14 cellular contexts compared by ENCODE assay signal in the genomic region with DNA sequence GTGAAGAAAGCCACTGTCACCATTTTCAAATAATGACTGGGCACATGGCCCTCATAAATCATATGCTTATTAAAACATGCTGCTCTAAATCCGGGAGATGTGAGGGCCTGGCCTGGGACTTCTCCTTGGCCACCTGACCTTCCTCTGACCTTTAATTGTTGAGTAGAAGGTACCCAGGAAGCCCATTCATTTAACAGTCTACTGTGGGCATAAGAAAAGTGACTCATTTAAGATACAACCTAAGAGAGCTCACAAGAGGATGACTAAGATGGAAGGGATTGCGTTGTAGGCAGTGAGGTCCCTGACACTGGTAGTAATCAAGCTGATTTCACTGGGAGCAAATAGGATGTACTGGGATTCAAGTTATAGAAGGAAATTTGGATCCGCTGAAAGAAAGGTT.
"Had no signal": no experiment of that assay in that cellular context is flagged by ENCODE, and none has a peak within 500 bp of the region (broad histone marks: within the 10 kb centered on the region; RNA-seq: fewer than 3 reads in every experiment).

No MANE protein-coding gene starts in this region.

- H3K9me3 ChIP-seq: esophagus muscularis mucosa, left ventricle myocardium inferior, mucosa of descending colon, suprapubic skin had no signal

- DNase-seq: activated CD4-positive, alpha-beta memory T cell treated with anti-CD3 and anti-CD28 coated beads, Interleukin-2, amount 10 ng/mL, durations not matched to agents 7 days and 5 days; activated effector memory CD4-positive, alpha-beta T cell treated with Interleukin-2 at 50 U/mL for 16 hours; activated naive CD4-positive, alpha-beta T cell treated with anti-CD3 and anti-CD28 coated beads, Interleukin-2, amount 50 U/mL, for 16 hours; activated T-cell treated with anti-CD3 and anti-CD28 coated beads, Interleukin-2, amount 50 U/mL, for 24 hours; left ventricle myocardium inferior; mucosa of descending colon; naive thymus-derived CD8-positive, alpha-beta T cell; stimulated activated CD4-positive, alpha-beta T cell treated with anti-CD3 and anti-CD28 coated beads, Interleukin-2, amount 100 ng/mL, for 48 hours; stimulated activated naive CD4-positive, alpha-beta T cell; WERI-Rb-1 had no signal

- H3K4me1 ChIP-seq: esophagus muscularis mucosa, left ventricle myocardium inferior, suprapubic skin had no signal

- H3K27me3 ChIP-seq: cardiac muscle cell had no signal

- H3K27ac ChIP-seq: cardiac muscle cell, esophagus muscularis mucosa, left ventricle myocardium inferior, suprapubic skin, WERI-Rb-1 had no signal

- ATAC-seq: mucosa of descending colon; naive thymus-derived CD8-positive, alpha-beta T cell had no signal

- H3K4me3 ChIP-seq: cardiac muscle cell, esophagus muscularis mucosa, left ventricle myocardium inferior, mucosa of descending colon, suprapubic skin had no signal

- H3K36me3 ChIP-seq: cardiac muscle cell, esophagus muscularis mucosa, left ventricle myocardium inferior, suprapubic skin, WERI-Rb-1 had no signal

- FAIRE-seq: keratinocyte had no signal
